Comparison of ENCODE assay signal across 9 cellular contexts in genomic region chr20:45336530-45337366, GRCh38. TPM values are rescaled to one million over a fixed set of nuclear protein-coding genes. Genes with fewer than 3 reads are reported as not detected.
DNase-seq lines count a peak whose midpoint lies in the region; ATAC-seq and TF ChIP-seq lines count a peak whose summit lies in the region.
"Had no signal": no experiment of that assay in that cellular context is flagged by ENCODE, and none has a peak within 500 bp of the region (broad histone marks: within the 10 kb centered on the region; RNA-seq: fewer than 3 reads in every experiment).

No MANE protein-coding gene starts in this region.

- H3K4me1 ChIP-seq in SK-N-SH (ENCODE audit: control insufficient read depth in 1 of 2, insufficient read depth in 2 of 2, low read depth in 1 of 2, low read length in 1 of 2) (peaks cover 34 to 38% of the 10 kb centered on the region in 2 experiments), osteoblast (ENCODE audit: insufficient read depth, low read length) (peaks cover 58% of the 10 kb centered on the region)
- H3K4me1 ChIP-seq in CD8-positive, alpha-beta T cell (ENCODE audit: insufficient read depth, low read length), result no peaks in the 10 kb centered on the region

- peaks cover 27% of the 10 kb centered on the region for H3F3A ChIP-seq in SK-N-SH (replicated peaks; ENCODE audit: insufficient read depth)

- intact Hi-C loops in CD8-positive, alpha-beta T cell (cut with DNase I, micrococcal nuclease), result no loop called here

- H3K27ac ChIP-seq in SK-N-SH (ENCODE audit: low read depth in 2 of 2, low read length in 1 of 2), result peak overlapping the region; percentile 63 to 88; a peak in 3 of 4 replicates
- peak overlapping the region; percentile 100 for H3K27ac ChIP-seq in osteoblast (ENCODE audit: low read depth, low read length)
- no peak overlapping the region for H3K27ac ChIP-seq in CD8-positive, alpha-beta T cell (ENCODE audit: low read depth, low read length)

- H2AFZ ChIP-seq in SK-N-SH (ENCODE audit: low read depth), result no peak overlapping the region
- H2AFZ ChIP-seq in osteoblast (ENCODE audit: low read length), result no peak overlapping the region

- no peaks in the 10 kb centered on the region for H3K4me1 Mint-ChIP-seq in CD8-positive, alpha-beta T cell (ENCODE audit: low read depth)
- H3K4me1 Mint-ChIP-seq in activated naive CD8-positive, alpha-beta T cell treated with anti-CD3 and anti-CD28 coated beads, Interleukin-2, amount 50 U/mL, for 24 hours, result peaks cover 3% of the 10 kb centered on the region
- H3K4me1 Mint-ChIP-seq: activated naive CD8-positive, alpha-beta T cell treated with anti-CD3 and anti-CD28 coated beads for 36 hours had no signal

- 51% methylated on average over 6 of the region's 11 CpGs for WGBS in SK-N-SH (ENCODE audit: low lambda C conversion rate)

- H3K79me2 ChIP-seq in SK-N-SH (ENCODE audit: insufficient read depth) (peaks cover 55% of the 10 kb centered on the region), osteoblast (ENCODE audit: insufficient read depth, low read length) (peaks cover 72% of the 10 kb centered on the region)

- H3K36me3 ChIP-seq in SK-N-SH (replicated peaks in 1 of 2; ENCODE audit: control insufficient read depth in 1 of 2, insufficient read depth in 2 of 2, low read length in 1 of 2) (peaks cover 12 to 32% of the 10 kb centered on the region in 2 experiments), osteoblast (ENCODE audit: insufficient read depth, low read length) (peaks cover 75% of the 10 kb centered on the region)
- no peaks in the 10 kb centered on the region for H3K36me3 ChIP-seq in CD8-positive, alpha-beta T cell (ENCODE audit: insufficient read depth, low read length)

- CTCF ChIA-PET in SK-N-SH (lab: Yijun Ruan, JAX), result interaction anchor here (1.2 to 4.0 kb wide), 6 partner anchors 10 to 434 kb away, joined by 3 to 20 read pairs (median 12); partner anchors contain the start of gene SYS1
- CTCF ChIA-PET in CD8-positive, alpha-beta T cell (lab: Charles Lee), result interaction anchor here (0.7 to 2.4 kb wide), 4 partner anchors 11 to 435 kb away, joined by 3 to 14 read pairs (median 4); partner anchors contain the start of gene SDC4

- no peaks in the 10 kb centered on the region for H3K9me3 Mint-ChIP-seq in CD8-positive, alpha-beta T cell
- H3K9me3 Mint-ChIP-seq in activated naive CD8-positive, alpha-beta T cell treated with anti-CD3 and anti-CD28 coated beads, Interleukin-2, amount 50 U/mL, for 24 hours, result no peaks in the 10 kb centered on the region
- H3K9me3 Mint-ChIP-seq: activated naive CD8-positive, alpha-beta T cell treated with anti-CD3 and anti-CD28 coated beads for 36 hours had no signal

- H3K27me3 ChIP-seq in SK-N-SH (ENCODE audit: insufficient read depth) (no peaks in the 10 kb centered on the region), osteoblast (ENCODE audit: insufficient read depth, low read length) (no peaks in the 10 kb centered on the region)
- H3K27me3 ChIP-seq in CD8-positive, alpha-beta T cell (ENCODE audit: insufficient read depth, low read length), result no peaks in the 10 kb centered on the region

- no peak overlapping the region for H3K4me3 ChIP-seq in SK-N-SH (ENCODE audit: low read depth in 2 of 2, low read length in 1 of 2)
- H3K4me3 ChIP-seq in fibroblast of pulmonary artery (replicated peaks; ENCODE audit: low read depth, low read length), result no peak overlapping the region
- peak overlapping the region; percentile 49 for H3K4me3 ChIP-seq in osteoblast (ENCODE audit: insufficient read depth, low read length)
- H3K4me3 ChIP-seq in CD8-positive, alpha-beta T cell (ENCODE audit: low read depth, low read length), result no peak overlapping the region

- H3K9me3 ChIP-seq in SK-N-SH, result no peaks in the 10 kb centered on the region
- no peaks in the 10 kb centered on the region for H3K9me3 ChIP-seq in osteoblast (ENCODE audit: low read depth, low read length)
- H3K9me3 ChIP-seq in CD8-positive, alpha-beta T cell (ENCODE audit: low read length), result no peaks in the 10 kb centered on the region

- H4K20me1 ChIP-seq in SK-N-SH (ENCODE audit: insufficient read depth) (peaks cover 10% of the 10 kb centered on the region; the same call in 1 of the 2 replicates), osteoblast (ENCODE audit: insufficient read depth, low read length) (peaks cover 24% of the 10 kb centered on the region)

- H3K4me2 ChIP-seq in SK-N-SH (peak overlapping the region; percentile 69), osteoblast (ENCODE audit: insufficient read depth, low read length) (peak overlapping the region; percentile 69)

- TF ChIP-seq CTCF in SK-N-SH (IDR thresholded peaks at IDR 0.05), result no peak
- no peak for TF ChIP-seq CTCF in fibroblast of pulmonary artery (IDR thresholded peaks at IDR 0.05; ENCODE audit: low read length, missing control alignments)
- TF ChIP-seq CTCF in osteoblast (IDR thresholded peaks at IDR 0.05; ENCODE audit: extremely low read depth, low read depth, low read length), result no peak
- no peak for TF ChIP-seq CTCF in CD8-positive, alpha-beta T cell (IDR thresholded peaks at IDR 0.05)

- no peak for TF ChIP-seq RAD21 in SK-N-SH (IDR thresholded peaks at IDR 0.05; ENCODE audit: low read length)

- no peaks in the 10 kb centered on the region for H3K27me3 Mint-ChIP-seq in CD8-positive, alpha-beta T cell (ENCODE audit: low read depth)
- H3K27me3 Mint-ChIP-seq in activated naive CD8-positive, alpha-beta T cell treated with anti-CD3 and anti-CD28 coated beads, Interleukin-2, amount 50 U/mL, for 24 hours, result no peaks in the 10 kb centered on the region
- H3K27me3 Mint-ChIP-seq: activated naive CD8-positive, alpha-beta T cell treated with anti-CD3 and anti-CD28 coated beads for 36 hours had no signal

- H3K27ac Mint-ChIP-seq in CD8-positive, alpha-beta T cell, result no peak overlapping the region
- H3K27ac Mint-ChIP-seq in activated naive CD8-positive, alpha-beta T cell treated with anti-CD3 and anti-CD28 coated beads, Interleukin-2, amount 50 U/mL, for 24 hours, result no peak overlapping the region

- POLR2A ChIA-PET in SK-N-SH (lab: Yijun Ruan, JAX), result interaction anchor here (0.8 kb wide), 1 partner anchor 11 kb away, joined by 3 read pairs; no protein-coding TSS in a partner anchor
- POLR2A ChIA-PET in CD8-positive, alpha-beta T cell (lab: Charles Lee), result interaction anchor here (1.2 kb wide), 1 partner anchor 26 kb away, joined by 3 read pairs; the partner anchor contains the start of gene SYS1

- H3K4me3 Mint-ChIP-seq in CD8-positive, alpha-beta T cell, result no peak overlapping the region
- H3K4me3 Mint-ChIP-seq in activated naive CD8-positive, alpha-beta T cell treated with anti-CD3 and anti-CD28 coated beads, Interleukin-2, amount 50 U/mL, for 24 hours, result no peak overlapping the region
- H3K4me3 Mint-ChIP-seq: activated naive CD8-positive, alpha-beta T cell treated with anti-CD3 and anti-CD28 coated beads for 36 hours had no signal

- H3K9ac ChIP-seq in SK-N-SH, result peak overlapping the region; percentile 42; the same call in 1 of the 2 replicates

- no peak for ATAC-seq in GM18870 (IDR thresholded peaks at IDR 0.05; ENCODE audit: unreplicated experiment)
- ATAC-seq in CD8-positive, alpha-beta T cell, result no peak
- ATAC-seq in activated naive CD8-positive, alpha-beta T cell treated with anti-CD3 and anti-CD28 coated beads, Interleukin-2, amount 50 U/mL, for 24 hours, result no peak

- H3K36me3 Mint-ChIP-seq in CD8-positive, alpha-beta T cell, result no peaks in the 10 kb centered on the region
- H3K36me3 Mint-ChIP-seq in activated naive CD8-positive, alpha-beta T cell treated with anti-CD3 and anti-CD28 coated beads, Interleukin-2, amount 50 U/mL, for 24 hours (ENCODE audit: low read depth), result peaks cover 35% of the 10 kb centered on the region

- TF ChIP-seq EP300 in SK-N-SH (IDR thresholded peaks at IDR 0.05; ENCODE audit: borderline replicate concordance in 1 of 2, low read depth in 1 of 2, low read length in 1 of 2), result 0 out of 4 replicates have a peak, but pooled peaks of 1 of the 2 experiments have one; percentile 10

- H3K9me2 ChIP-seq in SK-N-SH, result no peaks in the 10 kb centered on the region

- DNase-seq in Ammon's horn (ENCODE audit: low spot score) (peak; percentile 56), SK-N-SH (no peak), fibroblast of pulmonary artery (ENCODE audit: low read depth) (peak; percentile 71), osteoblast (ENCODE audit: insufficient read length, low spot score, missing footprints) (peak; percentile 89), NCI-H774 (lab: John Stamatoyannopoulos, UW) (no peak)
- no peak for DNase-seq in CD8-positive, alpha-beta T cell
- no peak for DNase-seq in activated naive CD8-positive, alpha-beta T cell treated with anti-CD3 and anti-CD28 coated beads, Interleukin-2, amount 50 U/mL, for 24 hours
- DNase-seq: activated naive CD8-positive, alpha-beta T cell treated with anti-CD3 and anti-CD28 coated beads for 36 hours had no signal

TF ChIP-seq in SK-N-SH, 30 proteins besides CTCF, POLR2A, EP300 and RAD21 (continues in another document):
- peak; percentile 54; the same call in 1 of the 2 replicates for TF ChIP-seq JUND (IDR thresholded peaks at IDR 0.05)

RNA-seq across cellular contexts. Expression of gene SDC4, which starts 11.5 kb away (rescaled TPM):
- 131 and 192 TPM in 2 replicates for polyA plus RNA-seq in SK-N-SH (2012; rRNA removed)
- polyA plus RNA-seq in SK-N-SH (2012; cell fraction: cytosol; rRNA removed), result 139 and 153 TPM in 2 replicates
- 94.9 and 96.1 TPM in 2 replicates for polyA plus RNA-seq in SK-N-SH (2012; cell fraction: nucleus; rRNA removed)
- total RNA-seq in osteoblast, result 182 and 267 TPM in 2 replicates
- total RNA-seq in CD8-positive, alpha-beta T cell, result 1 to 10 TPM; 1.1 TPM

RNA-seq across cellular contexts. Expression of gene SYS1, which starts 26.2 kb away (rescaled TPM):
- 26.5 and 26.9 TPM in 2 replicates for polyA plus RNA-seq in SK-N-SH (2012; rRNA removed)
- 14.0 and 16.3 TPM in 2 replicates for polyA plus RNA-seq in SK-N-SH (2012; cell fraction: cytosol; rRNA removed)
- polyA plus RNA-seq in SK-N-SH (2012; cell fraction: nucleus; rRNA removed), result 12.4 and 20.0 TPM in 2 replicates
- 26.5 and 31.8 TPM in 2 replicates for total RNA-seq in osteoblast
- 100 to 1,000 TPM; 111 to 116 TPM for total RNA-seq in CD8-positive, alpha-beta T cell

RNA-seq across cellular contexts. Expression of gene MATN4, which starts 28.6 kb away (rescaled TPM):
- 0.13 and 0.16 TPM in 2 replicates for polyA plus RNA-seq in SK-N-SH (2012; rRNA removed)
- 0.04 and 0.07 TPM in 2 replicates for polyA plus RNA-seq in SK-N-SH (2012; cell fraction: cytosol; rRNA removed)
- 0.39 and 0.79 TPM in 2 replicates for polyA plus RNA-seq in SK-N-SH (2012; cell fraction: nucleus; rRNA removed)
- under 0.01 TPM in 1 of 2 replicates, not detected in the other for total RNA-seq in osteoblast
- not detected for total RNA-seq in CD8-positive, alpha-beta T cell

RNA-seq across cellular contexts. Expression of gene RBPJL, which starts 30.1 kb away (rescaled TPM):
- not detected in 2 replicates for polyA plus RNA-seq in SK-N-SH (2012; rRNA removed)
- not detected in 2 replicates for polyA plus RNA-seq in SK-N-SH (2012; cell fraction: cytosol; rRNA removed)
- polyA plus RNA-seq in SK-N-SH (2012; cell fraction: nucleus; rRNA removed), result 0.05 and 0.11 TPM in 2 replicates
- total RNA-seq in osteoblast, result not detected in 2 replicates
- total RNA-seq in CD8-positive, alpha-beta T cell, result not detected
- total RNA-seq: activated naive CD8-positive, alpha-beta T cell treated with anti-CD3 and anti-CD28 coated beads for 36 hours had no signal

RNA-seq across cellular contexts. Expression of gene TP53TG5, which starts 41.4 kb away (rescaled TPM):
- not detected in 2 replicates for polyA plus RNA-seq in SK-N-SH (2012; rRNA removed)
- 0.01 TPM in 1 of 2 replicates, not detected in the other for polyA plus RNA-seq in SK-N-SH (2012; cell fraction: cytosol; rRNA removed)
- polyA plus RNA-seq in SK-N-SH (2012; cell fraction: nucleus; rRNA removed), result not detected in 2 replicates
- total RNA-seq in osteoblast, result not detected in 2 replicates
- under 1 TPM in 1 of 2 experiments, not detected in 1; 0.31 TPM for total RNA-seq in CD8-positive, alpha-beta T cell

Comparison
In these comparisons a context has a peak if more than half of its experiments do, and no peak if none do; other contexts are left out.
1. DNase-seq: peak in Ammon's horn (single experiment), fibroblast of pulmonary artery (single experiment) and osteoblast (single experiment); none in SK-N-SH (single experiment), NCI-H774 (single experiment), CD8-positive, alpha-beta T cell (0 of 7) and activated naive CD8-positive, alpha-beta T cell treated with anti-CD3 and anti-CD28 coated beads, Interleukin-2, amount 50 U/mL, for 24 hours (single experiment).
2. RNA of gene SDC4, which starts 11.5 kb away (total RNA-seq): 182 to 267 TPM in osteoblast; 1.1 TPM in CD8-positive, alpha-beta T cell; every median in the first group is over 10 times any median in the second.